Comparison of ENCODE assay signal across 24 cellular contexts in genomic region chr5:64458948-64459347, GRCh38. TPM values are rescaled to one million over a fixed set of nuclear protein-coding genes. Genes with fewer than 3 reads are reported as not detected.
"Had no signal": no experiment of that assay in that cellular context is flagged by ENCODE, and none has a peak within 500 bp of the region (broad histone marks: within the 10 kb centered on the region; RNA-seq: fewer than 3 reads in every experiment).

No MANE protein-coding gene starts in this region.

- H3K27ac ChIP-seq: HL-60, RWPE1 had no signal

- DNase-seq: KBM-7; MG63; NCI-H1092; NCI-H1105 treated with DMSO at 0.1 percent for 48 hours; NCI-H1417 treated with DMSO at 0.1 percent for 48 hours; NCI-H146; NCI-H1694 treated with DMSO at 0.1 percent for 48 hours; NCI-H1930; NCI-H2081; NCI-H2107; NCI-H2227 treated with DMSO at 0.1 percent for 48 hours; NCI-H446; NCI-H510A; NCI-H524 treated with DMSO at 0.1 percent for 48 hours; NCI-H69; NCI-H774; NK-92 treated with Interleukin-12 subunit alpha and Interleukin-12 subunit beta, amount 100 ng/mL, for 24 hours; PC-3; SHP77 had no signal

- H3K4me3 ChIP-seq: MG63 had no signal

- ATAC-seq: Panc1, SK-N-SH treated with all-trans-retinoic acid at 6 μM for 48 hours had no signal

- H3K36me3 ChIP-seq: MG63 had no signal

- H3K9me3 ChIP-seq: MG63 had no signal

- H3K27me3 ChIP-seq: MG63 had no signal

RNA-seq across cellular contexts. Expression of gene RGS7BP, which starts 46.9 kb away (rescaled TPM):
- total RNA-seq: OCI-LY7 had no signal
